ENCODE assay signal across 8 cellular contexts in genomic region chr17:39199986-39200879, GRCh38. TPM values are rescaled to one million over a fixed set of nuclear protein-coding genes. Genes with fewer than 3 reads are reported as not detected.
DNase-seq lines count a peak whose midpoint lies in the region; ATAC-seq and TF ChIP-seq lines count a peak whose summit lies in the region.

Gene RPL19 (plus strand): TSS chr17:39200283. CDS start chr17:39200345, 62 bp downstream.

- DNase-seq in AG04449 (ENCODE audit: low read depth, low spot score) (peak; percentile 73), NCI-H345 treated with DMSO at 0.1 percent for 48 hours (lab: John Stamatoyannopoulos, UW; ENCODE audit: unreplicated experiment) (peak; percentile 91), activated B cell treated with CpG ODN at 0.5 μM for 24 hours (peak; percentile 71), cardiac fibroblast (ENCODE audit: low read depth in 2 of 2) (peak; percentile 97), inferior parietal cortex (ENCODE audit: extremely low spot score) (peak; percentile 97), smooth muscle cell of the brain vasculature (ENCODE audit: low read depth, low spot score) (peak; percentile 85)

- H3K27me3 Mint-ChIP-seq in activated B cell treated with CpG ODN at 0.5 μM for 24 hours: no peaks in the 10 kb centered on the region

- H3K4me1 Mint-ChIP-seq in activated B cell treated with CpG ODN at 0.5 μM for 24 hours: peaks cover 69% of the 10 kb centered on the region

- H3K4me3 ChIP-seq in AG04449 (ENCODE audit: low read depth, low read length) (peak within 1 kb of the TSS; percentile 95), cardiac fibroblast (replicated peaks in 1 of 2; ENCODE audit: low read depth in 2 of 2, low read length in 2 of 2) (peak within 1 kb of the TSS; percentile 86 to 92)

- no peaks in the 10 kb centered on the region for H3K9me3 Mint-ChIP-seq in activated B cell treated with CpG ODN at 0.5 μM for 24 hours

- H3K36me3 Mint-ChIP-seq in activated B cell treated with CpG ODN at 0.5 μM for 24 hours (ENCODE audit: low read depth): peaks cover 53% of the 10 kb centered on the region

- CTCF ChIA-PET in AG04449 (lab: Yijun Ruan, JAX): interaction anchor here (1.1 to 13.8 kb wide), 4 partner anchors 26 to 217 kb away, joined by 4 to 429 read pairs (median 10); no protein-coding TSS in a partner anchor
- CTCF ChIA-PET in activated B cell treated with CpG ODN at 0.5 μM for 24 hours (lab: Charles Lee): interaction anchor here (0.9 to 2.2 kb wide), 8 partner anchors 25 to 217 kb away, joined by 3 to 16 read pairs (median 5); no protein-coding TSS in a partner anchor

- H3K27ac Mint-ChIP-seq in activated B cell treated with CpG ODN at 0.5 μM for 24 hours: peak within 1 kb of the TSS; percentile 100

- POLR2A ChIA-PET in AG04449 (lab: Yijun Ruan, JAX) (interaction anchor here (0.6 to 1.6 kb wide), 18 partner anchors 9 to 426 kb away, joined by 3 to 13 read pairs (median 4); partner anchors contain the start of gene RPL23), activated B cell treated with CpG ODN at 0.5 μM for 24 hours (lab: Charles Lee) (interaction anchor here (0.6 to 3.2 kb wide), 38 partner anchors 9 to 1363 kb away, joined by 3 to 57 read pairs (median 5); partner anchors contain the start of genes ARL5C, CDK12, CWC25 and FBXL20)

- peak; percentile 67 for ATAC-seq in GM18909 (IDR thresholded peaks at IDR 0.05; ENCODE audit: poor library complexity, unreplicated experiment)
- peak; percentile 66 for ATAC-seq in HG03280 (IDR thresholded peaks at IDR 0.05; ENCODE audit: unreplicated experiment)
- peak; percentile 80 for ATAC-seq in activated B cell treated with CpG ODN at 0.5 μM for 24 hours (ENCODE audit: low read depth)

- TF ChIP-seq CTCF in AG04449 (IDR thresholded peaks at IDR 0.05; ENCODE audit: insufficient read depth, low read length, missing control alignments) (no peak), activated B cell treated with CpG ODN at 0.5 μM for 24 hours (IDR thresholded peaks at IDR 0.05) (no peak), cardiac fibroblast (IDR thresholded peaks at IDR 0.05; ENCODE audit: low read depth, low read length) (no peak)

- peak within 1 kb of the TSS; percentile 99 for H3K4me3 Mint-ChIP-seq in activated B cell treated with CpG ODN at 0.5 μM for 24 hours

- intact Hi-C loops in activated B cell treated with CpG ODN at 0.5 μM for 24 hours (cut with micrococcal nuclease): loop anchor here (1.0 to 10.0 kb wide), 6 partner anchors 9 to 448 kb away; partner anchors contain the start of genes FBXL20, PPP1R1B and PSMB3

RNA-seq across cellular contexts. Expression of gene RPL19, which starts in this region (rescaled TPM):
- total RNA-seq in activated B cell treated with CpG ODN at 0.5 μM for 24 hours: 3,324 and 3,891 TPM in 2 replicates

Comparison
In these comparisons a context has a peak if more than half of its experiments do, and no peak if none do; other contexts are left out.
1. Peak in every context shown above with its lines: DNase-seq, ATAC-seq and H3K4me3 ChIP-seq.